10 cellular contexts compared by ENCODE assay signal in the genomic region with DNA sequence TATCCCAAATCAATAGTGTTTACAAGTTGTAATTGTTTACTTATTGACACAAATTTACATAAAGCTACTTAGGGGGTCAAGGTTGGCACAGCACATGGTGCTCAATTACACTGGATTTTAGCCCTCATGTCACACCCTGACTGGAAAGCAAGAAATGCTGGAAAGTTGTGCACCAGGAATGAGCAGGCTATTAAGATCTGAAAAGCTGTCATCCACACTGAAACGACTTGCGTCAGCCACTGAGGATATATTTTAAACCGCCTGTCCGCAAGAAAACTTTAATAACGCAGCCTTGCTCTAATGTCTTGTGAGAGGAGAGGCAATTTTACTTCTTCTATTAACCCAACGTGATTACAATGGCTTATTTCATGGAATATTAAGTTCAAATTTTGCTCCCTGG.
"Had no signal": no experiment of that assay in that cellular context is flagged by ENCODE, and none has a peak within 500 bp of the region (broad histone marks: within the 10 kb centered on the region; RNA-seq: fewer than 3 reads in every experiment).

No MANE protein-coding gene starts in this region.

- H3K36me3 ChIP-seq: WERI-Rb-1 had no signal

- H3K27ac ChIP-seq: VCaP, WERI-Rb-1 had no signal

- ATAC-seq: activated CD4-positive, alpha-beta T cell treated with anti-CD3 and anti-CD28 coated beads for 36 hours; activated CD4-positive, CD25-positive, alpha-beta regulatory T cell treated with anti-CD3 and anti-CD28 coated beads, Interleukin-2, amount 50 U/mL, for 24 hours; activated CD8-positive, alpha-beta memory T cell treated with anti-CD3 and anti-CD28 coated beads, Interleukin-2, amount 10 ng/mL, durations not matched to agents 7 days and 5 days; activated CD8-positive, alpha-beta T cell treated with anti-CD3 and anti-CD28 coated beads for 36 hours; activated CD8-positive, alpha-beta T cell treated with anti-CD3 and anti-CD28 coated beads, Interleukin-2, amount 10 ng/mL, durations not matched to agents 7 days and 5 days; T-cell; T-helper 17 cell; WTC11 had no signal
